In genomic region chr11:116690623-116691022, GRCh38 we compare ENCODE assay signal across 25 cellular contexts.
"Had no signal": no experiment of that assay in that cellular context is flagged by ENCODE, and none has a peak within 500 bp of the region (broad histone marks: within the 10 kb centered on the region; RNA-seq: fewer than 3 reads in every experiment).

No MANE protein-coding gene starts in this region.

- DNase-seq: activated CD4-positive, alpha-beta T cell treated with anti-CD3 and anti-CD28 coated beads, Interleukin-2, amount 50 U/mL, for 4 hours; activated naive CD4-positive, alpha-beta T cell treated with Interleukin-2 at 50 U/mL for 16 hours; activated naive CD8-positive, alpha-beta T cell treated with anti-CD3 and anti-CD28 coated beads for 36 hours; activated T-cell treated with anti-CD3 and anti-CD28 coated beads, Interleukin-2, amount 50 U/mL, for 24 hours; colonic mucosa; dorsolateral prefrontal cortex; effector memory CD8-positive, alpha-beta T cell; foreskin melanocyte; immature natural killer cell; naive thymus-derived CD4-positive, alpha-beta T cell; stimulated activated CD4-positive, alpha-beta T cell treated with anti-CD3 and anti-CD28 coated beads, Interleukin-12 subunit alpha, Interleukin-12 subunit beta, amount 100 ng/mL, for 4 hours; stimulated activated CD4-positive, alpha-beta T cell treated with anti-CD3 and anti-CD28 coated beads, Interleukin-4, amount 100 ng/mL, for 4 hours; stimulated activated naive CD8-positive, alpha-beta T cell treated with anti-CD3 and anti-CD28 coated beads, Interleukin-15, Interleukin-2, amounts not matched to agents 100 U/mL and 50 U/mL, for 24 hours; T-helper 9 cell; upper lobe of left lung had no signal

- ATAC-seq: effector memory CD8-positive, alpha-beta T cell; esophagus mucosa; left lobe of liver; naive thymus-derived CD4-positive, alpha-beta T cell; stimulated activated naive CD8-positive, alpha-beta T cell treated with anti-CD3 and anti-CD28 coated beads, Interleukin-15, Interleukin-2, amounts not matched to agents 100 U/mL and 50 U/mL, for 24 hours had no signal

- H3K4me1 Mint-ChIP-seq: activated naive CD8-positive, alpha-beta T cell treated with anti-CD3 and anti-CD28 coated beads for 36 hours; central memory CD8-positive, alpha-beta T cell; immature natural killer cell; naive thymus-derived CD4-positive, alpha-beta T cell had no signal

- FAIRE-seq: astrocyte, endothelial cell of umbilical vein had no signal

- H3K4me1 ChIP-seq: breast epithelium, colonic mucosa had no signal

- H3K27ac Mint-ChIP-seq: activated naive CD8-positive, alpha-beta T cell treated with anti-CD3 and anti-CD28 coated beads for 36 hours; activated T-cell treated with anti-CD3 and anti-CD28 coated beads, Interleukin-2, amount 50 U/mL, for 24 hours; immature natural killer cell; progenitor cell of endocrine pancreas had no signal

- H3K36me3 ChIP-seq: breast epithelium, colonic mucosa, upper lobe of left lung had no signal

- H3K4me3 ChIP-seq: breast epithelium, colonic mucosa, dorsolateral prefrontal cortex, hepatocyte, lung, upper lobe of left lung had no signal

- H2AFZ ChIP-seq: hepatocyte had no signal

- H3K4me2 ChIP-seq: hepatocyte had no signal

- H3K9me3 ChIP-seq: breast epithelium, colonic mucosa, upper lobe of left lung had no signal

- H3K4me3 Mint-ChIP-seq: activated naive CD8-positive, alpha-beta T cell treated with anti-CD3 and anti-CD28 coated beads for 36 hours; activated T-cell treated with anti-CD3 and anti-CD28 coated beads, Interleukin-2, amount 50 U/mL, for 24 hours; central memory CD8-positive, alpha-beta T cell; effector memory CD8-positive, alpha-beta T cell; immature natural killer cell; naive thymus-derived CD4-positive, alpha-beta T cell; neural crest cell had no signal

- H3K27me3 ChIP-seq: colonic mucosa, hepatocyte, upper lobe of left lung had no signal

- H3K27ac ChIP-seq: breast epithelium, colonic mucosa, dorsolateral prefrontal cortex, hepatocyte, upper lobe of left lung had no signal

- H3K9me3 Mint-ChIP-seq: activated naive CD8-positive, alpha-beta T cell treated with anti-CD3 and anti-CD28 coated beads for 36 hours; activated T-cell treated with anti-CD3 and anti-CD28 coated beads, Interleukin-2, amount 50 U/mL, for 24 hours; central memory CD8-positive, alpha-beta T cell; effector memory CD8-positive, alpha-beta T cell; immature natural killer cell; naive thymus-derived CD4-positive, alpha-beta T cell; neural crest cell had no signal

- H3K36me3 Mint-ChIP-seq: activated naive CD8-positive, alpha-beta T cell treated with anti-CD3 and anti-CD28 coated beads for 36 hours; immature natural killer cell; naive thymus-derived CD4-positive, alpha-beta T cell had no signal
